In the genomic region with DNA sequence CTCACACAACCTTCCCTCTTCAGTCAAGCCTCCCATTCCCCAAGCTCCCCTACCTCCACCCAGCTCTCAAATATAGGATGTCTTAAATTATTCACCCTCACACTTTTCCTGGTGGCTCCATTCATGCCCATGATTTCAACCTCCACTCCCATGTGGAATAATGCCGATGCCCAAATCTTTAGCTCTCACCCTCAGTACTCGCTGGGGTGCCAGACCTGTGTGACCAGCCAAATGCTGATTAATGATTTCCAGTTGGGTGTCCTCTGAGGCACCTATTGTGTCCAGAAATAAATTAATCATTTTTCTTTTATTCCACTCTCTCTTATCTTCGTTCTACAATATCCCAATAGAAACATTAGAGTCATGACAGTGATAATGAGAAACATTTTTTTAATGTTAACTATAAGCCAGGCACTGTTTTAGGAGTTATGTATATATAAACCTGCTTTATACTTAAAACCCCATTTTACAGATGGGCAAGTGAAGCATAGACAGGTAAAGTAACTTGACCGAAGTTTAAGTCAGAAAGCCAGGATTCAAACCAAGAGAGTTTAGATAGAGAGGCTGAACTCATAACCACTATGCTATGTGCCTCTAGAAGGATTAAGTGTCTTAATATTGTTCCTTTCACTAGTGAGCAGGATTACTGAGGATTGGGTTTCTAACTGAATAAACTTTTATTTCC, we compare ENCODE assay signal across 26 cellular contexts.
"Had no signal": no experiment of that assay in that cellular context is flagged by ENCODE, and none has a peak within 500 bp of the region (broad histone marks: within the 10 kb centered on the region; RNA-seq: fewer than 3 reads in every experiment).

No MANE protein-coding gene starts in this region.

- ATAC-seq: activated naive CD4-positive, alpha-beta T cell treated with anti-CD3 and anti-CD28 coated beads, Interleukin-2, amount 50 U/mL, for 72 hours; activated T-cell treated with anti-CD3 and anti-CD28 coated beads, Interleukin-2, amount 50 U/mL, for 72 hours; gastrocnemius medialis; left cardiac atrium; left ventricle myocardium superior; right lobe of liver; stimulated activated effector memory CD8-positive, alpha-beta T cell treated with anti-CD3 and anti-CD28 coated beads, Interleukin-12 subunit alpha, Interleukin-12 subunit beta, amount 100 ng/mL, for 72 hours had no signal

- DNase-seq: activated CD4-positive, alpha-beta T cell treated with anti-CD3 and anti-CD28 coated beads for 4 hours; activated CD4-positive, alpha-beta T cell treated with anti-CD3 and anti-CD28 coated beads, Interleukin-2, amount 50 U/mL, for 4 hours; activated naive CD4-positive, alpha-beta T cell; activated T-cell treated with anti-CD3 and anti-CD28 coated beads for 4 hours; activated T-cell treated with anti-CD3 and anti-CD28 coated beads, Interleukin-2, amount 50 U/mL, for 72 hours; anterior cingulate cortex; effector CD8-positive, alpha-beta T cell; gastrocnemius medialis; glutamatergic neuron; islet precursor cell; left cardiac atrium; left ventricle myocardium superior; right lobe of liver; stimulated activated CD4-positive, alpha-beta T cell treated with anti-CD3 and anti-CD28 coated beads, Interleukin-12 subunit alpha, Interleukin-12 subunit beta, amount 100 ng/mL, for 4 hours; stimulated activated CD4-positive, alpha-beta T cell treated with anti-CD3 and anti-CD28 coated beads, Interleukin-4, amount 100 ng/mL, for 24 hours; T-helper 9 cell; uterus had no signal

- H3K9me3 Mint-ChIP-seq: activated naive CD4-positive, alpha-beta T cell treated with anti-CD3 and anti-CD28 coated beads, Interleukin-2, amount 50 U/mL, for 72 hours; nephron; stimulated activated effector memory CD8-positive, alpha-beta T cell treated with anti-CD3 and anti-CD28 coated beads, Interleukin-12 subunit alpha, Interleukin-12 subunit beta, amount 100 ng/mL, for 72 hours; stimulated activated naive CD8-positive, alpha-beta T cell treated with anti-CD3 and anti-CD28 coated beads, Interleukin-15, Interleukin-2, amounts not matched to agents 100 ng/mL and 50 ng/mL, for 24 hours; type B pancreatic cell had no signal

- H3K9me3 ChIP-seq: gastrocnemius medialis, right lobe of liver, thoracic aorta, uterus had no signal

- H3K36me3 ChIP-seq: gastrocnemius medialis, right lobe of liver, thoracic aorta, uterus had no signal

- H3K4me1 ChIP-seq: gastrocnemius medialis, right lobe of liver, uterus had no signal

- H3K4me3 ChIP-seq: gastrocnemius medialis, right lobe of liver, skin epidermis, thoracic aorta, uterus had no signal

- H3K4me3 Mint-ChIP-seq: activated T-cell treated with anti-CD3 and anti-CD28 coated beads, Interleukin-2, amount 50 U/mL, for 72 hours; nephron; stimulated activated effector memory CD8-positive, alpha-beta T cell treated with anti-CD3 and anti-CD28 coated beads, Interleukin-12 subunit alpha, Interleukin-12 subunit beta, amount 100 ng/mL, for 72 hours; stimulated activated naive CD8-positive, alpha-beta T cell treated with anti-CD3 and anti-CD28 coated beads, Interleukin-15, Interleukin-2, amounts not matched to agents 100 ng/mL and 50 ng/mL, for 24 hours; type B pancreatic cell had no signal

- H3K27me3 ChIP-seq: right lobe of liver, uterus had no signal

- H3K27ac ChIP-seq: epithelial cell of prostate, gastrocnemius medialis, right lobe of liver, skin epidermis, thoracic aorta, uterus, VCaP had no signal

- H3K27ac Mint-ChIP-seq: activated naive CD4-positive, alpha-beta T cell treated with anti-CD3 and anti-CD28 coated beads, Interleukin-2, amount 50 U/mL, for 72 hours; activated T-cell treated with anti-CD3 and anti-CD28 coated beads, Interleukin-2, amount 50 U/mL, for 72 hours; nephron; stimulated activated effector memory CD8-positive, alpha-beta T cell treated with anti-CD3 and anti-CD28 coated beads, Interleukin-12 subunit alpha, Interleukin-12 subunit beta, amount 100 ng/mL, for 72 hours; stimulated activated naive CD8-positive, alpha-beta T cell treated with anti-CD3 and anti-CD28 coated beads, Interleukin-15, Interleukin-2, amounts not matched to agents 100 ng/mL and 50 ng/mL, for 24 hours; type B pancreatic cell had no signal

- H3K4me1 Mint-ChIP-seq: nephron; stimulated activated effector memory CD8-positive, alpha-beta T cell treated with anti-CD3 and anti-CD28 coated beads, Interleukin-12 subunit alpha, Interleukin-12 subunit beta, amount 100 ng/mL, for 72 hours had no signal

- H3K36me3 Mint-ChIP-seq: activated naive CD4-positive, alpha-beta T cell treated with anti-CD3 and anti-CD28 coated beads, Interleukin-2, amount 50 U/mL, for 72 hours; stimulated activated effector memory CD8-positive, alpha-beta T cell treated with anti-CD3 and anti-CD28 coated beads, Interleukin-12 subunit alpha, Interleukin-12 subunit beta, amount 100 ng/mL, for 72 hours; type B pancreatic cell had no signal
